Comparison of ENCODE assay signal across 11 cellular contexts in the genomic region with DNA sequence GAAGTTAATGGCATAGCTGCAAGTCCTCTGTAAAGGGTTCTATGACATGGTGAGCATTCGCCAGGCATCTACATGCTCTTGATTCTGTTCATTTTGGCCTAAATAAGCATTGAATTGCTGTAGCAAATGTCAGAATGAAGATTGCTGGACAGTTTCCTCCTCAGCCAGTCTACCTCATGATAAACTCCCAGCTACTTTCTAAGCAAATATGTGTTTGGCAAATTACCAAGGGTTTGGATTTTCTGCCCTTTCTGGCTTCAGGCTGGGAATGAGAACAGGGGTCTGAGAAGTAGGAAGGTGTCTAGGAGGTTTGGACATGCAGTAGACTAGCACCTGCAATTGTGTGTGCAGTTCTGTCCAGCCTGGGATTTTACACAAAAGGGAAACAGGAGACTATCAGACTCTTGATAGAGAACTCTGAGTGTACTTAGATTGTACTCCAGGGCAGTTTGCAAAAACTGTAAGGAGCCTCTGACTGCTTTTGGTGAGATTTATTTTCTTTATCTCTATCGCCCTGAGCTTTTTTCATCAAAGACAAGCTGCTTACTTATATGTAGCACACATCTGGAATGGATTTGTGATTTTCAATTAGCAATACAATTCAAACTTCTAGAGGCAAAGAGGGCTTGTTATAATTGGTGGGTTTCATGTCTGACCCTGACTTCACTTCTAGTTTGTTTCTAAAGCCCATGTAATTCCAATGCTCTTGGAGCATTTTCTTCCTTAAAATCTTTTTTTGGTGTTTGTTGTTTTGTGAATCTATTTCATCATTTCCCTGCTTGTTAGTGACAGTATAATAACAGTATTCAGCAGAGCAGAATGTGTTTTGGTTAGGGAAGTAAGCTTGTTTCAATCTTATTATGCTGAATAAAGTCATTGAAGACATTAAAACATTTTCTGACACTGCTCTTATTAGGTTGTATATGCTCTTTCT.
DNase-seq lines count a peak whose midpoint lies in the region; ATAC-seq and TF ChIP-seq lines count a peak whose summit lies in the region.
"Had no signal": no experiment of that assay in that cellular context is flagged by ENCODE, and none has a peak within 500 bp of the region (broad histone marks: within the 10 kb centered on the region; RNA-seq: fewer than 3 reads in every experiment).

No MANE protein-coding gene starts in this region.

- H2AK5ac ChIP-seq in neuronal stem cell (ENCODE audit: low read depth, low read length): no peak overlapping the region

- H3K4me1 Mint-ChIP-seq in activated naive CD4-positive, alpha-beta T cell treated with anti-CD3 and anti-CD28 coated beads, Interleukin-2, amount 50 U/mL, for 24 hours: peaks cover 49% of the 10 kb centered on the region
- peaks cover 41% of the 10 kb centered on the region for H3K4me1 Mint-ChIP-seq in type B pancreatic cell (ENCODE audit: unreplicated experiment)

- 25 to 29% methylated on average over 2 of the region's 2 CpGs for WGBS in body of pancreas, 2 donors
- WGBS in neuronal stem cell (ENCODE audit: extremely low coverage in 2 of 2, insufficient read length in 2 of 2, insufficient replicate concordance in 1 of 2), 2 donors: no CpG with 5 or more reads among the region's 2 CpGs

- TF ChIP-seq POLR2A in body of pancreas (IDR thresholded peaks at IDR 0.05): no peak

- no peaks in the 10 kb centered on the region for H3K27me3 Mint-ChIP-seq in activated naive CD4-positive, alpha-beta T cell treated with anti-CD3 and anti-CD28 coated beads, Interleukin-2, amount 50 U/mL, for 24 hours
- no peaks in the 10 kb centered on the region for H3K27me3 Mint-ChIP-seq in type B pancreatic cell

- H3K14ac ChIP-seq in neuronal stem cell (ENCODE audit: low read length): no peak overlapping the region

- H3K4ac ChIP-seq in neuronal stem cell (ENCODE audit: low read length): no peak overlapping the region

- H3K4me3 ChIP-seq in body of pancreas (no peak overlapping the region), neuronal stem cell (ENCODE audit: low read length in 2 of 2) (no peak overlapping the region)
- H3K4me3 ChIP-seq: lung had no signal

- peaks cover 31% of the 10 kb centered on the region for H3K36me3 Mint-ChIP-seq in activated naive CD4-positive, alpha-beta T cell treated with anti-CD3 and anti-CD28 coated beads, Interleukin-2, amount 50 U/mL, for 24 hours
- peaks cover 53% of the 10 kb centered on the region for H3K36me3 Mint-ChIP-seq in type B pancreatic cell

- H3K9me3 ChIP-seq in body of pancreas: no peaks in the 10 kb centered on the region
- no peaks in the 10 kb centered on the region for H3K9me3 ChIP-seq in neuronal stem cell (replicated peaks in 1 of 2; ENCODE audit: control insufficient read depth in 2 of 2, insufficient read depth in 1 of 2, low read depth in 1 of 2, low read length in 2 of 2)

- H2AFZ ChIP-seq in neuronal stem cell (ENCODE audit: low read length): no peak overlapping the region

- H3K4me2 ChIP-seq in neuronal stem cell (ENCODE audit: insufficient read depth, low read length, poor library complexity, severe bottlenecking): no peak overlapping the region

- peak overlapping the region; percentile 60 to 84 (median 72) for H3K27ac ChIP-seq in body of pancreas
- H3K27ac ChIP-seq in neuronal stem cell (replicated peaks; ENCODE audit: low read length): no peak overlapping the region

- peak overlapping the region; percentile 32 for H3K27ac Mint-ChIP-seq in activated naive CD4-positive, alpha-beta T cell treated with anti-CD3 and anti-CD28 coated beads, Interleukin-2, amount 50 U/mL, for 24 hours
- peak overlapping the region; percentile 80 for H3K27ac Mint-ChIP-seq in type B pancreatic cell

- H3K36me3 ChIP-seq in body of pancreas (replicated peaks in 1 of 2; ENCODE audit: insufficient read depth in 1 of 2, low read depth in 2 of 2): peaks cover 0 to 7% of the 10 kb centered on the region in 2 donors
- H3K36me3 ChIP-seq in neuronal stem cell (replicated peaks in 1 of 2; ENCODE audit: control insufficient read depth in 2 of 2, insufficient read depth in 2 of 2, low read length in 2 of 2): peaks cover 10 to 60% of the 10 kb centered on the region in 2 donors

- no peaks in the 10 kb centered on the region for H3K27me3 ChIP-seq in body of pancreas
- no peaks in the 10 kb centered on the region for H3K27me3 ChIP-seq in neuronal stem cell (ENCODE audit: control insufficient read depth in 3 of 3, insufficient read depth in 3 of 3, low read depth in 1 of 3, low read length in 3 of 3)

- intact Hi-C loops in body of pancreas (cut with DNase I): no loop called here

- no peak overlapping the region for H3K18ac ChIP-seq in neuronal stem cell (ENCODE audit: low read length)

- H2BK120ac ChIP-seq in neuronal stem cell (ENCODE audit: low read depth, low read length): no peak overlapping the region

- H4K8ac ChIP-seq in neuronal stem cell (ENCODE audit: low read depth, low read length): no peak overlapping the region

- H3K4me3 Mint-ChIP-seq in activated naive CD4-positive, alpha-beta T cell treated with anti-CD3 and anti-CD28 coated beads, Interleukin-2, amount 50 U/mL, for 24 hours: no peak overlapping the region
- H3K4me3 Mint-ChIP-seq in type B pancreatic cell: peak overlapping the region; percentile 26

- DNase-seq in activated naive CD4-positive, alpha-beta T cell (lab: John Stamatoyannopoulos, UW): no peak
- DNase-seq in body of pancreas (no peak), medulla oblongata (ENCODE audit: extremely low spot score) (peak; percentile 21), type B pancreatic cell (ENCODE audit: extremely low spot score, unreplicated experiment) (no peak), NCI-H524 treated with DMSO at 0.1 percent for 48 hours (lab: John Stamatoyannopoulos, UW) (no peak), neuronal stem cell (ENCODE audit: low spot score) (no peak)
- DNase-seq in activated CD4-positive, alpha-beta T cell treated with anti-CD3 and anti-CD28 coated beads for 48 hours: no peak
- DNase-seq: activated naive CD4-positive, alpha-beta T cell treated with Interleukin-2 at 50 U/mL for 16 hours; cortex of kidney had no signal

- peaks cover 41% of the 10 kb centered on the region for H3K4me1 ChIP-seq in body of pancreas
- H3K4me1 ChIP-seq in neuronal stem cell (ENCODE audit: control insufficient read depth in 2 of 2, insufficient read depth in 1 of 2, low read depth in 1 of 2, low read length in 2 of 2): peaks cover 0 to 2% of the 10 kb centered on the region in 2 donors

- H3K9me3 Mint-ChIP-seq in activated naive CD4-positive, alpha-beta T cell treated with anti-CD3 and anti-CD28 coated beads, Interleukin-2, amount 50 U/mL, for 24 hours: peaks cover 6% of the 10 kb centered on the region
- H3K9me3 Mint-ChIP-seq in type B pancreatic cell: peaks cover 11% of the 10 kb centered on the region

- peak; percentile 54 for ATAC-seq in body of pancreas

- no peak overlapping the region for H4K91ac ChIP-seq in neuronal stem cell (ENCODE audit: low read depth, low read length, poor library complexity)

- H2BK12ac ChIP-seq in neuronal stem cell (ENCODE audit: low read length): no peak overlapping the region

- TF ChIP-seq CTCF in body of pancreas (IDR thresholded peaks at IDR 0.05) (no peak), type B pancreatic cell (conservative IDR thresholded peaks at IDR 0.05) (no peak)

- H2BK15ac ChIP-seq in neuronal stem cell (ENCODE audit: low read length): no peak overlapping the region

- H3K9ac ChIP-seq in neuronal stem cell (ENCODE audit: low read depth, low read length, poor library complexity): no peak overlapping the region

- no peak overlapping the region for H3K23ac ChIP-seq in neuronal stem cell (ENCODE audit: low read depth, low read length, poor library complexity)

- H3K79me1 ChIP-seq in neuronal stem cell (ENCODE audit: low read depth, low read length): no peaks in the 10 kb centered on the region

- H2BK5ac ChIP-seq in neuronal stem cell (ENCODE audit: low read length): no peak overlapping the region
